ENCODE assay signal across 8 cellular contexts in the genomic region with DNA sequence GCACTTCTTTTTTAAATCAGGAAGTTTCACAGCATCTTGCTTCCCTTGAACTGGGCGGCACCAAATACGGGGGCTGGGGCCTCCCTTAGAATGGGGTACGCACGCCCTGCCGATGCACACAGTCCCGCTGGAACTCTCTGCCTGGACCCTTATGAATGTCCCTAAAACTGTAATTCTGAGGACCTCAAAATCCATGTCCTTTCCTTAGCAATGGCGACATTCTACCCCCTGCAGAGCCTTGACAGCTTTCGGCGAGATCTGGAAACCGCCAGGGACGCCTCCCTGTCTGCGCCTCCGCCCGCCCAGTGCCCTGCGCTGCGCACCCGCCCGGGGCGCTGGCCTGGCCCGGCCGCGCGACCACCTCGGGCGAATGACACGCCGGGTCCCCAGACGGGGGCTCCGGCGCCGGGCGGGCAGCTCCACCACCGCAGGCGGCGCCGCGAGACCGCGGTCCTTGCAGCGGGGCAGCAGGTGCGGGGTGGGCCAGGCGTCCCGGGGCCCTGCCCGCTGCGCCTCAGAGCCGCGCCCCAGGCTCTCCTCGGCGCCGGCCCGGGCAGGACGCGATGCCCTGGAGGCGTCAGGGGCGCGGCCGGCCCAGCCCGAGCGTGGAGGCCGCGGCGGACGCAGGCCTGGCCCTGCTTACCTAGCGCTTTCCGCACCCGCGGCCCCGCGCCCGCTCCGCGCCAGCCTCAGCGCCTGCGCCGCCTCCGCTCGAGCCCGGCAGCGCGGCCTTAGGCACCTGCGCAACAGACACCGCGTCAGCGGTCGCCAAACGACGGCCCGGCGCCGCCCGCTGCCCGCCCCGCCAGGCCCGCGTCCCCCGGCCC. TPM values are rescaled to one million over a fixed set of nuclear protein-coding genes. Genes with fewer than 3 reads are reported as not detected.
DNase-seq lines count a peak whose midpoint lies in the region; ATAC-seq, FAIRE-seq and TF ChIP-seq lines count a peak whose summit lies in the region.

No MANE protein-coding gene starts in this region.

- H3K9ac ChIP-seq in HepG2 (ENCODE audit: insufficient read depth, low read depth, low read length) = peak overlapping the region; percentile 71

- peaks cover 5% of the 10 kb centered on the region; the same call in 1 of the 2 replicates for H4K20me1 ChIP-seq in HepG2 (ENCODE audit: insufficient read depth, low read length)

- no peak overlapping the region for H3K27ac Mint-ChIP-seq in chondrocyte (ENCODE audit: unreplicated experiment)

- H3K27me3 ChIP-seq in WERI-Rb-1 (ENCODE audit: insufficient read depth, low read depth, severe bottlenecking) = no peaks in the 10 kb centered on the region
- H3K27me3 ChIP-seq in HepG2 (ENCODE audit: control insufficient read depth in 1 of 2, insufficient read depth in 2 of 2, low read length in 2 of 2) = no peaks in the 10 kb centered on the region; a peak in 1 of 5 replicates

- BruUV-seq in HepG2 (replicated peaks; lab: Mats Ljungman, UMichigan) = no TSS peak

- intact Hi-C loops in HepG2 (cut with micrococcal nuclease; ENCODE audit: unreplicated experiment) = loop anchor here (5.0 kb wide), 1 partner anchor 44 kb away; the partner anchor contains the start of genes NUBP2 and SPSB3

- TF ChIP-seq CTCF in WERI-Rb-1 (IDR thresholded peaks at IDR 0.05; ENCODE audit: low read depth, low read length) (no peak), chondrocyte (IDR thresholded peaks at IDR 0.05) (peak; percentile 10), HepG2 (CRISPR knock-in tag; IDR thresholded peaks at IDR 0.05) (no peak)

- H3K27ac ChIP-seq in WERI-Rb-1 (peak overlapping the region; percentile 31; the same call in 1 of the 2 replicates), HepG2 (ENCODE audit: extremely low read length, insufficient read depth, low read length) (peak overlapping the region; percentile 73)

- peaks cover 51% of the 10 kb centered on the region for H3K4me1 Mint-ChIP-seq in chondrocyte (ENCODE audit: low read depth)

- no peaks in the 10 kb centered on the region for H3K27me3 Mint-ChIP-seq in chondrocyte (ENCODE audit: low read depth)

- no peaks in the 10 kb centered on the region for H3K36me3 Mint-ChIP-seq in chondrocyte (ENCODE audit: low read depth)

- TF ChIP-seq RAD21 in HepG2 (CRISPR knock-in tag; IDR thresholded peaks at IDR 0.05) = no peak

- TF ChIP-seq POLR2A in HepG2 (IDR thresholded peaks at IDR 0.05; ENCODE audit: insufficient read depth in 1 of 2, low read depth in 2 of 2, low read length in 2 of 2) = no peak

- H3K4me3 Mint-ChIP-seq in chondrocyte (ENCODE audit: unreplicated experiment) = peak overlapping the region; percentile 68

- peaks cover 46% of the 10 kb centered on the region for H3K4me1 ChIP-seq in HepG2 (ENCODE audit: insufficient read depth, low read length)

- no peak for TF ChIP-seq EP300 in HepG2 (IDR thresholded peaks at IDR 0.05; ENCODE audit: low read depth in 2 of 2, low read length in 2 of 2)
- no peak for TF ChIP-seq EP300 in HepG2 (CRISPR knock-in tag; IDR thresholded peaks at IDR 0.05; ENCODE audit: borderline replicate concordance)

- H3K9me3 ChIP-seq in WERI-Rb-1 (ENCODE audit: severe bottlenecking) (no peaks in the 10 kb centered on the region), HepG2 (ENCODE audit: low read length) (no peaks in the 10 kb centered on the region)

- CTCF ChIA-PET in HepG2 (lab: Yijun Ruan, JAX; ENCODE audit: low intra/inter-chr PET ratio, low total read pairs) = no interaction called here

- H3K79me2 ChIP-seq in HepG2 (ENCODE audit: insufficient read depth, low read length) = peaks cover 55% of the 10 kb centered on the region

- no peak for FAIRE-seq in HepG2 (lab: Jason Lieb, UNC)

- 1% methylated on average over 19 of the region's 96 CpGs for whole genome bisulfite sequencing in HepG2 (ENCODE audit: low lambda C conversion rate)

- H2AFZ ChIP-seq in HepG2 (ENCODE audit: low read length) = no peak overlapping the region

- peak; percentile 61 for DNase-seq in GM03348 (ENCODE audit: low spot score)
- DNase-seq in HuH-7 (ENCODE audit: low spot score) = peak; percentile 35
- DNase-seq in WERI-Rb-1 = peak; percentile 18
- DNase-seq in chondrocyte (ENCODE audit: low spot score) = peak; percentile 66
- peak; percentile 32 for DNase-seq in HepG2 (ENCODE audit: low spot score)
- peak; percentile 63 to 68 for DNase-seq in stimulated activated CD4-positive, alpha-beta T cell treated with anti-CD3 and anti-CD28 coated beads, Interleukin-4, amount 100 ng/mL, for 4 hours
- no peak for DNase-seq in cortex of kidney (lab: John Stamatoyannopoulos, UW)

- in situ Hi-C loops in HepG2 (cut with HindIII; ENCODE audit: extremely low pct_ligation_motif_present, low pct_unique_long_range_greater_than_20kb) = no loop called here

- peak overlapping the region; percentile 92 for H3K4me3 ChIP-seq in WERI-Rb-1 (ENCODE audit: low read depth, low read length)
- H3K4me3 ChIP-seq in HepG2 (replicated peaks in 1 of 3; ENCODE audit: insufficient read depth in 1 of 3, low read depth in 2 of 3, low read length in 3 of 3) = peak overlapping the region; percentile 53 to 92 (median 72)

- H3K9me3 Mint-ChIP-seq in chondrocyte (ENCODE audit: low read depth) = no peaks in the 10 kb centered on the region

- ATAC-seq in GM21528 (IDR thresholded peaks at IDR 0.05; ENCODE audit: low FRiP score, unreplicated experiment) = peak; percentile 42
- ATAC-seq in HepG2 = peak; percentile 21

- peak overlapping the region; percentile 81 for H3K4me2 ChIP-seq in HepG2 (ENCODE audit: low read depth, low read length)

- H3K36me3 ChIP-seq in WERI-Rb-1 (peaks cover 33% of the 10 kb centered on the region), HepG2 (replicated peaks in 1 of 2; ENCODE audit: control insufficient read depth in 1 of 2, insufficient read depth in 2 of 2, low read length in 2 of 2) (peaks cover 8 to 19% of the 10 kb centered on the region in 2 experiments; a peak in 4 of 5 replicates)

- POLR2A ChIA-PET in HepG2 (lab: Yijun Ruan, JAX) = interaction anchor here (1.0 to 5.7 kb wide), 10 partner anchors 32 to 139 kb away, joined by 3 to 49 read pairs (median 6); partner anchors contain the start of genes EME2, IGFALS, MRPS34 and NUBP2

RNA-seq across cellular contexts. Expression of gene HAGH, which starts 0.5 kb away (rescaled TPM):
- total RNA-seq in chondrocyte = 46.5 to 56.7 TPM (median 55.1 TPM) in 3 replicates
- total RNA-seq in HepG2 (2016; rRNA removed; fragmentation: Illumina TruSeq; extraction: Trizol) = 55.6 and 70.4 TPM in 2 replicates
- total RNA-seq in HepG2 (2016; cell fraction: cytosol; rRNA removed; fragmentation: Illumina TruSeq; extraction: Trizol; ENCODE audit: low read depth) = 53.2 and 53.5 TPM in 2 replicates
- 55.0 and 68.2 TPM in 2 replicates for total RNA-seq in HepG2 (2016; cell fraction: insoluble cytoplasmic fraction; rRNA removed; fragmentation: Illumina TruSeq; extraction: Trizol)
- 61.0 and 73.1 TPM in 2 replicates for total RNA-seq in HepG2 (2016; cell fraction: membrane; rRNA removed; fragmentation: Illumina TruSeq; extraction: Trizol)
- total RNA-seq in HepG2 (2016; cell fraction: nucleus; rRNA removed; fragmentation: Illumina TruSeq; extraction: Trizol) = 34.7 and 44.2 TPM in 2 replicates
- polyA plus RNA-seq in HepG2 (2011; rRNA removed) = 95.4 and 110 TPM in 2 replicates
- polyA plus RNA-seq in HepG2 (2011; cell fraction: cytosol; rRNA removed) = 119 and 163 TPM in 2 replicates
- polyA plus RNA-seq in HepG2 (2011; cell fraction: nucleus; rRNA removed) = 106 and 108 TPM in 2 replicates
- 60.5 and 77.2 TPM in 2 replicates for polyA plus RNA-seq in HepG2 (2012)
- 50.0 and 65.6 TPM in 2 replicates for polyA plus RNA-seq in HepG2 (2016; cell fraction: cytosol; fragmentation: Illumina TruSeq; extraction: Trizol; ENCODE audit: low read depth)
- 79.6 and 80.3 TPM in 2 replicates for polyA plus RNA-seq in HepG2 (2016; cell fraction: insoluble cytoplasmic fraction; fragmentation: Illumina TruSeq; extraction: Trizol; ENCODE audit: low read depth)
- polyA plus RNA-seq in HepG2 (2016; cell fraction: membrane; fragmentation: Illumina TruSeq; extraction: Trizol; ENCODE audit: low read depth) = 53.0 and 70.2 TPM in 2 replicates
- 90.2 and 92.4 TPM in 2 replicates for polyA plus RNA-seq in HepG2 (2016; cell fraction: nucleus; fragmentation: Illumina TruSeq; extraction: Trizol; ENCODE audit: insufficient read depth, low read depth)
- polyA minus RNA-seq in HepG2 (2011; rRNA and poly(A)+ RNA removed; ENCODE audit: low replicate concordance) = 59.0 and 90.8 TPM in 2 replicates
- 25.4 and 27.3 TPM in 2 replicates for polyA minus RNA-seq in HepG2 (2011; cell fraction: cytosol; rRNA and poly(A)+ RNA removed)
- polyA minus RNA-seq in HepG2 (2011; cell fraction: nucleus; rRNA and poly(A)+ RNA removed) = 28.8 and 29.0 TPM in 2 replicates

RNA-seq across cellular contexts. Expression of gene FAHD1, which starts 0.9 kb away (rescaled TPM):
- total RNA-seq in chondrocyte = 25.8 to 27.1 TPM (median 25.9 TPM) in 3 replicates
- 45.3 and 55.1 TPM in 2 replicates for total RNA-seq in HepG2 (2016; rRNA removed; fragmentation: Illumina TruSeq; extraction: Trizol)
- 8.0 and 8.3 TPM in 2 replicates for total RNA-seq in HepG2 (2016; cell fraction: cytosol; rRNA removed; fragmentation: Illumina TruSeq; extraction: Trizol; ENCODE audit: low read depth)
- total RNA-seq in HepG2 (2016; cell fraction: insoluble cytoplasmic fraction; rRNA removed; fragmentation: Illumina TruSeq; extraction: Trizol) = 46.8 and 59.4 TPM in 2 replicates
- 20.5 and 23.1 TPM in 2 replicates for total RNA-seq in HepG2 (2016; cell fraction: membrane; rRNA removed; fragmentation: Illumina TruSeq; extraction: Trizol)
- 18.8 and 24.7 TPM in 2 replicates for total RNA-seq in HepG2 (2016; cell fraction: nucleus; rRNA removed; fragmentation: Illumina TruSeq; extraction: Trizol)
- 39.0 and 45.0 TPM in 2 replicates for polyA plus RNA-seq in HepG2 (2011; rRNA removed)
- 57.1 and 75.7 TPM in 2 replicates for polyA plus RNA-seq in HepG2 (2011; cell fraction: cytosol; rRNA removed)
- polyA plus RNA-seq in HepG2 (2011; cell fraction: nucleus; rRNA removed) = 22.0 and 25.9 TPM in 2 replicates
- polyA plus RNA-seq in HepG2 (2012) = 27.5 and 30.7 TPM in 2 replicates
- polyA plus RNA-seq in HepG2 (2016; cell fraction: cytosol; fragmentation: Illumina TruSeq; extraction: Trizol; ENCODE audit: low read depth) = 7.4 and 8.6 TPM in 2 replicates
- 61.9 and 65.6 TPM in 2 replicates for polyA plus RNA-seq in HepG2 (2016; cell fraction: insoluble cytoplasmic fraction; fragmentation: Illumina TruSeq; extraction: Trizol; ENCODE audit: low read depth)
- 16.5 and 18.2 TPM in 2 replicates for polyA plus RNA-seq in HepG2 (2016; cell fraction: membrane; fragmentation: Illumina TruSeq; extraction: Trizol; ENCODE audit: low read depth)
- polyA plus RNA-seq in HepG2 (2016; cell fraction: nucleus; fragmentation: Illumina TruSeq; extraction: Trizol; ENCODE audit: insufficient read depth, low read depth) = 23.5 and 28.3 TPM in 2 replicates
- 39.8 and 128 TPM in 2 replicates for polyA minus RNA-seq in HepG2 (2011; rRNA and poly(A)+ RNA removed; ENCODE audit: low replicate concordance)
- polyA minus RNA-seq in HepG2 (2011; cell fraction: cytosol; rRNA and poly(A)+ RNA removed) = 38.0 and 43.7 TPM in 2 replicates
- 41.5 and 42.2 TPM in 2 replicates for polyA minus RNA-seq in HepG2 (2011; cell fraction: nucleus; rRNA and poly(A)+ RNA removed)

RNA-seq across cellular contexts. Expression of gene IGFALS, which starts 32.6 kb away (rescaled TPM):
- total RNA-seq in chondrocyte (0.12 to 0.31 TPM in 2 of 3 replicates, not detected in the other), HepG2 (2016; rRNA removed; fragmentation: Illumina TruSeq; extraction: Trizol) (0.81 and 2.4 TPM in 2 replicates)
- total RNA-seq in HepG2 (2016; cell fraction: cytosol; rRNA removed; fragmentation: Illumina TruSeq; extraction: Trizol; ENCODE audit: low read depth) = 0.26 and 0.30 TPM in 2 replicates
- total RNA-seq in HepG2 (2016; cell fraction: insoluble cytoplasmic fraction; rRNA removed; fragmentation: Illumina TruSeq; extraction: Trizol) = 1.4 and 2.1 TPM in 2 replicates
- 0.79 and 0.87 TPM in 2 replicates for total RNA-seq in HepG2 (2016; cell fraction: membrane; rRNA removed; fragmentation: Illumina TruSeq; extraction: Trizol)
- total RNA-seq in HepG2 (2016; cell fraction: nucleus; rRNA removed; fragmentation: Illumina TruSeq; extraction: Trizol) = 2.0 TPM in 2 replicates
- polyA plus RNA-seq in HepG2 (2011; rRNA removed) = 0.34 and 0.95 TPM in 2 replicates
- 0.55 and 0.68 TPM in 2 replicates for polyA plus RNA-seq in HepG2 (2011; cell fraction: cytosol; rRNA removed)
- 2.1 and 2.3 TPM in 2 replicates for polyA plus RNA-seq in HepG2 (2011; cell fraction: nucleus; rRNA removed)
- polyA plus RNA-seq in HepG2 (2012) = 0.31 and 0.49 TPM in 2 replicates
- 0.14 and 0.37 TPM in 2 replicates for polyA plus RNA-seq in HepG2 (2016; cell fraction: cytosol; fragmentation: Illumina TruSeq; extraction: Trizol; ENCODE audit: low read depth)
- polyA plus RNA-seq in HepG2 (2016; cell fraction: insoluble cytoplasmic fraction; fragmentation: Illumina TruSeq; extraction: Trizol; ENCODE audit: low read depth) = 0.97 and 1.1 TPM in 2 replicates
- polyA plus RNA-seq in HepG2 (2016; cell fraction: membrane; fragmentation: Illumina TruSeq; extraction: Trizol; ENCODE audit: low read depth) = 0.45 and 0.69 TPM in 2 replicates
- polyA plus RNA-seq in HepG2 (2016; cell fraction: nucleus; fragmentation: Illumina TruSeq; extraction: Trizol; ENCODE audit: insufficient read depth, low read depth) = 2.3 and 2.7 TPM in 2 replicates
- polyA minus RNA-seq in HepG2 (2011; rRNA and poly(A)+ RNA removed; ENCODE audit: low replicate concordance) = 1.5 TPM in 1 of 2 replicates, not detected in the other
- 0.59 TPM in 1 of 2 replicates, not detected in the other for polyA minus RNA-seq in HepG2 (2011; cell fraction: cytosol; rRNA and poly(A)+ RNA removed)
- 0.50 and 0.77 TPM in 2 replicates for polyA minus RNA-seq in HepG2 (2011; cell fraction: nucleus; rRNA and poly(A)+ RNA removed)

RNA-seq across cellular contexts. Expression of gene NUBP2, which starts 43.3 kb away (rescaled TPM):
- total RNA-seq in chondrocyte (36.5 to 46.0 TPM (median 40.7 TPM) in 3 replicates), HepG2 (2016; rRNA removed; fragmentation: Illumina TruSeq; extraction: Trizol) (43.8 and 61.5 TPM in 2 replicates)
- total RNA-seq in HepG2 (2016; cell fraction: cytosol; rRNA removed; fragmentation: Illumina TruSeq; extraction: Trizol; ENCODE audit: low read depth) = 45.7 and 50.6 TPM in 2 replicates
- total RNA-seq in HepG2 (2016; cell fraction: insoluble cytoplasmic fraction; rRNA removed; fragmentation: Illumina TruSeq; extraction: Trizol) = 43.0 and 67.3 TPM in 2 replicates
- total RNA-seq in HepG2 (2016; cell fraction: membrane; rRNA removed; fragmentation: Illumina TruSeq; extraction: Trizol) = 59.0 and 63.2 TPM in 2 replicates
- 26.2 and 29.2 TPM in 2 replicates for total RNA-seq in HepG2 (2016; cell fraction: nucleus; rRNA removed; fragmentation: Illumina TruSeq; extraction: Trizol)
- 25.7 and 33.5 TPM in 2 replicates for polyA plus RNA-seq in HepG2 (2011; rRNA removed)
- polyA plus RNA-seq in HepG2 (2011; cell fraction: cytosol; rRNA removed) = 26.7 and 51.2 TPM in 2 replicates
- 80.7 and 89.5 TPM in 2 replicates for polyA plus RNA-seq in HepG2 (2011; cell fraction: nucleus; rRNA removed)
- 19.8 and 31.7 TPM in 2 replicates for polyA plus RNA-seq in HepG2 (2012)
- polyA plus RNA-seq in HepG2 (2016; cell fraction: cytosol; fragmentation: Illumina TruSeq; extraction: Trizol; ENCODE audit: low read depth) = 46.9 and 52.9 TPM in 2 replicates
- polyA plus RNA-seq in HepG2 (2016; cell fraction: insoluble cytoplasmic fraction; fragmentation: Illumina TruSeq; extraction: Trizol; ENCODE audit: low read depth) = 40.4 and 46.6 TPM in 2 replicates
- 47.2 and 53.9 TPM in 2 replicates for polyA plus RNA-seq in HepG2 (2016; cell fraction: membrane; fragmentation: Illumina TruSeq; extraction: Trizol; ENCODE audit: low read depth)
- polyA plus RNA-seq in HepG2 (2016; cell fraction: nucleus; fragmentation: Illumina TruSeq; extraction: Trizol; ENCODE audit: insufficient read depth, low read depth) = 63.4 and 63.9 TPM in 2 replicates
- polyA minus RNA-seq in HepG2 (2011; rRNA and poly(A)+ RNA removed; ENCODE audit: low replicate concordance) = 21.1 and 26.9 TPM in 2 replicates
- 14.3 and 16.7 TPM in 2 replicates for polyA minus RNA-seq in HepG2 (2011; cell fraction: cytosol; rRNA and poly(A)+ RNA removed)
- polyA minus RNA-seq in HepG2 (2011; cell fraction: nucleus; rRNA and poly(A)+ RNA removed) = 12.1 and 14.0 TPM in 2 replicates

RNA-seq across cellular contexts. Expression of gene SPSB3, which starts 43.7 kb away (rescaled TPM):
- total RNA-seq in chondrocyte (30.8 to 32.1 TPM (median 31.5 TPM) in 3 replicates), HepG2 (2016; rRNA removed; fragmentation: Illumina TruSeq; extraction: Trizol) (8.2 and 13.2 TPM in 2 replicates)
- 8.6 and 9.9 TPM in 2 replicates for total RNA-seq in HepG2 (2016; cell fraction: cytosol; rRNA removed; fragmentation: Illumina TruSeq; extraction: Trizol; ENCODE audit: low read depth)
- 6.5 and 13.8 TPM in 2 replicates for total RNA-seq in HepG2 (2016; cell fraction: insoluble cytoplasmic fraction; rRNA removed; fragmentation: Illumina TruSeq; extraction: Trizol)
- total RNA-seq in HepG2 (2016; cell fraction: membrane; rRNA removed; fragmentation: Illumina TruSeq; extraction: Trizol) = 9.4 and 12.7 TPM in 2 replicates
- total RNA-seq in HepG2 (2016; cell fraction: nucleus; rRNA removed; fragmentation: Illumina TruSeq; extraction: Trizol) = 14.1 and 16.2 TPM in 2 replicates
- 21.9 and 26.7 TPM in 2 replicates for polyA plus RNA-seq in HepG2 (2011; rRNA removed)
- polyA plus RNA-seq in HepG2 (2011; cell fraction: cytosol; rRNA removed) = 15.4 and 25.3 TPM in 2 replicates
- 142 and 184 TPM in 2 replicates for polyA plus RNA-seq in HepG2 (2011; cell fraction: nucleus; rRNA removed)
- 12.3 and 24.9 TPM in 2 replicates for polyA plus RNA-seq in HepG2 (2012)
- 6.4 and 7.5 TPM in 2 replicates for polyA plus RNA-seq in HepG2 (2016; cell fraction: cytosol; fragmentation: Illumina TruSeq; extraction: Trizol; ENCODE audit: low read depth)
- polyA plus RNA-seq in HepG2 (2016; cell fraction: insoluble cytoplasmic fraction; fragmentation: Illumina TruSeq; extraction: Trizol; ENCODE audit: low read depth) = 7.6 and 8.0 TPM in 2 replicates
- polyA plus RNA-seq in HepG2 (2016; cell fraction: membrane; fragmentation: Illumina TruSeq; extraction: Trizol; ENCODE audit: low read depth) = 6.8 and 7.3 TPM in 2 replicates
- 29.9 and 32.1 TPM in 2 replicates for polyA plus RNA-seq in HepG2 (2016; cell fraction: nucleus; fragmentation: Illumina TruSeq; extraction: Trizol; ENCODE audit: insufficient read depth, low read depth)
- 15.4 and 19.4 TPM in 2 replicates for polyA minus RNA-seq in HepG2 (2011; rRNA and poly(A)+ RNA removed; ENCODE audit: low replicate concordance)
- 4.5 and 8.0 TPM in 2 replicates for polyA minus RNA-seq in HepG2 (2011; cell fraction: cytosol; rRNA and poly(A)+ RNA removed)
- 12.4 and 13.7 TPM in 2 replicates for polyA minus RNA-seq in HepG2 (2011; cell fraction: nucleus; rRNA and poly(A)+ RNA removed)
